9 cellular contexts compared by ENCODE assay signal in genomic region chr6:39362487-39362865, GRCh38. TPM values are rescaled to one million over a fixed set of nuclear protein-coding genes. Genes with fewer than 3 reads are reported as not detected.
DNase-seq lines count a peak whose midpoint lies in the region; ATAC-seq and TF ChIP-seq lines count a peak whose summit lies in the region.
"Had no signal": no experiment of that assay in that cellular context is flagged by ENCODE, and none has a peak within 500 bp of the region (broad histone marks: within the 10 kb centered on the region; RNA-seq: fewer than 3 reads in every experiment).

No MANE protein-coding gene starts in this region.

- TF ChIP-seq POLR2A in thyroid gland (IDR thresholded peaks at IDR 0.05) = no peak

- H3K36me3 ChIP-seq in SK-N-MC (ENCODE audit: insufficient read depth, low read length) (no peaks in the 10 kb centered on the region), thyroid gland (no peaks in the 10 kb centered on the region)

- H3K4me3 ChIP-seq in SK-N-MC (no peak overlapping the region), thyroid gland (replicated peaks in 1 of 3) (no peak overlapping the region)

- H3K36me3 Mint-ChIP-seq in HFFc6 (ENCODE audit: low read depth) (no peaks in the 10 kb centered on the region), natural killer cell (no peaks in the 10 kb centered on the region)

- intact Hi-C loops in thyroid gland (cut with DNase I) = loop anchor here (10.0 kb wide), 1 partner anchor 432 kb away; the partner anchor contains the start of gene DAAM2
- intact Hi-C loops in natural killer cell (cut with micrococcal nuclease) = loop anchor here (5.0 kb wide), 1 partner anchor 1665 kb away; no protein-coding TSS in a partner anchor

- no peaks in the 10 kb centered on the region for H3K9me3 ChIP-seq in SK-N-MC (ENCODE audit: low read depth, low read length)
- H3K9me3 ChIP-seq in thyroid gland = no peaks in the 10 kb centered on the region

- 41 to 49% methylated on average over 3 of the region's 3 CpGs for WGBS in thyroid gland, 2 donors

- H3K4me3 Mint-ChIP-seq in HFFc6 (peak overlapping the region; percentile 20; the same call in 1 of the 2 replicates), natural killer cell (no peak overlapping the region)

- H3K9ac ChIP-seq in SK-N-MC (ENCODE audit: insufficient read length) = no peak overlapping the region

- no peaks in the 10 kb centered on the region for H3K27me3 ChIP-seq in thyroid gland

- H3K9me3 Mint-ChIP-seq in HFFc6 (no peaks in the 10 kb centered on the region), natural killer cell (no peaks in the 10 kb centered on the region)

- DNase-seq in COLO829 (ENCODE audit: low spot score) (peak; percentile 66), HFFc6 (no peak), SK-N-MC (ENCODE audit: low read depth, low spot score) (peak; percentile 65), islet precursor cell (peak; percentile 59), thyroid gland (no peak), natural killer cell (no peak)

- no peak overlapping the region for H3K27ac ChIP-seq in SK-N-MC
- H3K27ac ChIP-seq in thyroid gland = no peak overlapping the region

- peaks cover 5 to 19% of the 10 kb centered on the region in 2 donors for H3K4me1 ChIP-seq in thyroid gland

- TF ChIP-seq CTCF in HFFc6 (IDR thresholded peaks at IDR 0.05) (no peak), thyroid gland (IDR thresholded peaks at IDR 0.05) (no peak), natural killer cell (IDR thresholded peaks at IDR 0.05) (no peak)

- H3K27ac Mint-ChIP-seq in HFFc6 (no peak overlapping the region), natural killer cell (no peak overlapping the region)

- H3K4me1 Mint-ChIP-seq in HFFc6 (ENCODE audit: low read depth) (peaks cover 12% of the 10 kb centered on the region; the same call in 1 of the 2 replicates), natural killer cell (peaks cover 4 to 5% of the 10 kb centered on the region in 2 donors)

- ATAC-seq in GM21576 (IDR thresholded peaks at IDR 0.05; ENCODE audit: unreplicated experiment) = no peak
- ATAC-seq in GM21390 (IDR thresholded peaks at IDR 0.05; ENCODE audit: unreplicated experiment) = no peak
- no peak for ATAC-seq in natural killer cell

- H3K27me3 Mint-ChIP-seq in HFFc6 (ENCODE audit: insufficient read depth) (peaks cover 5% of the 10 kb centered on the region), natural killer cell (ENCODE audit: low read depth in 2 of 2) (peaks cover 0 to 15% of the 10 kb centered on the region in 2 donors)

RNA-seq across cellular contexts. Expression of gene KCNK16, which starts 40.0 kb away (rescaled TPM):
- not detected for total RNA-seq in HFFc6 (2021; fragmentation: NEBNext Ultra II Directional; extraction: Animal tissue kit (Norgen Biotek cat#: 25700))
- total RNA-seq in thyroid gland (under 1 TPM in 1 of 4 donors, not detected in 3; 0.88 TPM), natural killer cell (not detected)
- total RNA-seq: kidney epithelial cell had no signal

RNA-seq across cellular contexts. Expression of gene KCNK17, which starts 48.3 kb away (rescaled TPM):
- total RNA-seq in HFFc6 (2021; fragmentation: NEBNext Ultra II Directional; extraction: Animal tissue kit (Norgen Biotek cat#: 25700)) = not detected
- total RNA-seq in thyroid gland (10 to 100 TPM in 1 of 4 donors, 1 to 10 TPM in 3; 1.1 to 11.5 (median 4.5) TPM), natural killer cell (under 1 TPM in 1 of 3 donors, not detected in 2; 0.24 TPM)
- total RNA-seq: kidney epithelial cell had no signal

Comparison
In these comparisons a context has a peak if more than half of its experiments do, and no peak if none do; other contexts are left out.
1. DNase-seq: peak in COLO829 (single experiment), SK-N-MC (single experiment) and islet precursor cell (single experiment); none in HFFc6 (single experiment), thyroid gland (0 of 2) and natural killer cell (single experiment).